Comparison of ENCODE assay signal across 26 cellular contexts in genomic region chr4:99436462-99436861, GRCh38. TPM values are rescaled to one million over a fixed set of nuclear protein-coding genes. Genes with fewer than 3 reads are reported as not detected.
DNase-seq lines count a peak whose midpoint lies in the region; ATAC-seq and TF ChIP-seq lines count a peak whose summit lies in the region.
"Had no signal": no experiment of that assay in that cellular context is flagged by ENCODE, and none has a peak within 500 bp of the region (broad histone marks: within the 10 kb centered on the region; RNA-seq: fewer than 3 reads in every experiment).

No MANE protein-coding gene starts in this region.

- DNase-seq in NCI-H510A treated with DMSO at 0.1 percent for 48 hours (lab: John Stamatoyannopoulos, UW) (peak; percentile 3), NCI-H510A (lab: John Stamatoyannopoulos, UW) (no peak), epithelial cell of esophagus (ENCODE audit: low read depth) (peak; percentile 65), left colon (no peak), NCI-H226 (no peak), NCI-H2227 treated with DMSO at 0.1 percent for 48 hours (lab: John Stamatoyannopoulos, UW) (no peak), NCI-H82 (lab: John Stamatoyannopoulos, UW) (no peak)
- DNase-seq in activated effector memory CD4-positive, alpha-beta T cell treated with anti-CD3 and anti-CD28 coated beads, Interleukin-2, amount 50 U/mL, for 16 hours = no peak
- DNase-seq: CD4-positive, CD25-positive, alpha-beta regulatory T cell; DMS153; HFFc6; KBM-7; MG63; NCI-H2029; NCI-H524; NCI-H774; NK-92 treated with Interleukin-12 subunit alpha and Interleukin-12 subunit beta, amount 100 ng/mL, for 24 hours; PC-3; SJCRH30 had no signal

- intact Hi-C loops in left colon (cut with DNase I, micrococcal nuclease) = no loop called here

- no peak for TF ChIP-seq CTCF in epithelial cell of esophagus (IDR thresholded peaks at IDR 0.05; ENCODE audit: insufficient read depth, low read depth, low read length, missing control alignments)

- ATAC-seq in left colon = peak; percentile 93
- ATAC-seq: GM23338, PC-3, SK-N-SH treated with all-trans-retinoic acid at 6 μM for 48 hours had no signal

- no peak overlapping the region for H3K4me3 ChIP-seq in epithelial cell of esophagus (ENCODE audit: low read length)
- H3K4me3 ChIP-seq: GM23338, HAP-1, MG63, SJCRH30 had no signal

RNA-seq across cellular contexts. Expression of gene ADH7, which starts 1.3 kb away (rescaled TPM):
- total RNA-seq in left colon = not detected
- total RNA-seq: A172; CD4-positive, CD25-positive, alpha-beta regulatory T cell; Daoy; G401; GM23338; HFFc6; LHCN-M2; PC-3; SJCRH30 had no signal

Comparison
In these comparisons a context has a peak if more than half of its experiments do, and no peak if none do; other contexts are left out.
1. DNase-seq: peak in NCI-H510A treated with DMSO at 0.1 percent for 48 hours (single experiment) and epithelial cell of esophagus (single experiment); none in NCI-H510A (single experiment), left colon (0 of 2), NCI-H226 (single experiment), NCI-H2227 treated with DMSO at 0.1 percent for 48 hours (single experiment), NCI-H82 (single experiment) and activated effector memory CD4-positive, alpha-beta T cell treated with anti-CD3 and anti-CD28 coated beads, Interleukin-2, amount 50 U/mL, for 16 hours (single experiment).